ENCODE assay signal across 17 cellular contexts in genomic region chr20:3652646-3653596, GRCh38. TPM values are rescaled to one million over a fixed set of nuclear protein-coding genes. Genes with fewer than 3 reads are reported as not detected.
A peak's percentile ranks its signal among the peaks of the same experiment; 100 is the strongest.
DNase-seq lines count a peak whose midpoint lies in the region; TF ChIP-seq lines count a peak whose summit lies in the region.
"Had no signal": no experiment of that assay in that cellular context is flagged by ENCODE, and none has a peak within 500 bp of the region (broad histone marks: within the 10 kb centered on the region; RNA-seq: fewer than 3 reads in every experiment).

No MANE protein-coding gene starts in this region.

- H3K36me3 Mint-ChIP-seq in dendritic cell treated with granulocyte-macrophage colony-stimulating factor and Interleukin-4, amounts not matched to agents 40 ng/mL and 50 ng/mL, for 4 days (ENCODE audit: low read depth): peaks cover 34% of the 10 kb centered on the region

- WGBS in thyroid gland, 2 donors: 79 to 85% methylated on average over 8 to 10 of the region's 10 CpGs

- no peaks in the 10 kb centered on the region for H3K9me3 Mint-ChIP-seq in dendritic cell treated with granulocyte-macrophage colony-stimulating factor and Interleukin-4, amounts not matched to agents 40 ng/mL and 50 ng/mL, for 4 days
- H3K9me3 Mint-ChIP-seq: central memory CD8-positive, alpha-beta T cell had no signal

- H3K9me3 ChIP-seq in left ventricle myocardium inferior (replicated peaks) (peaks cover 6% of the 10 kb centered on the region), thyroid gland (no peaks in the 10 kb centered on the region)
- H3K9me3 ChIP-seq: adrenal gland, left lung, psoas muscle had no signal

- DNase-seq in cardiac septum (ENCODE audit: low spot score): peak; percentile 60
- no peak for DNase-seq in left ventricle myocardium inferior
- DNase-seq in NCI-H510A treated with DMSO at 0.1 percent for 48 hours (lab: John Stamatoyannopoulos, UW): peak; percentile 84
- DNase-seq in thyroid gland: no peak
- no peak for DNase-seq in stimulated activated CD4-positive, alpha-beta T cell treated with anti-CD3 and anti-CD28 coated beads, Interleukin-12 subunit alpha, Interleukin-12 subunit beta, amount 100 ng/mL, for 4 hours
- DNase-seq in hepatic stellate cell (ENCODE audit: low spot score): no peak
- no peak for DNase-seq in ecto neural progenitor cell (ENCODE audit: low spot score)
- DNase-seq: activated CD4-positive, alpha-beta T cell treated with anti-CD3 and anti-CD28 coated beads, Interleukin-2, amount 50 U/mL, for 1 hour; activated T-cell treated with anti-CD3 and anti-CD28 coated beads, Interleukin-2, amount 50 U/mL, for 72 hours; endodermal cell; Kasumi-1; left lung; NCI-H446; psoas muscle had no signal

- H3K36me3 ChIP-seq in left ventricle myocardium inferior (peaks cover 26% of the 10 kb centered on the region), thyroid gland (peaks cover 0 to 2% of the 10 kb centered on the region in 2 donors)

- TF ChIP-seq CTCF in left ventricle myocardium inferior (IDR thresholded peaks at IDR 0.05; ENCODE audit: borderline replicate concordance) (no peak), thyroid gland (IDR thresholded peaks at IDR 0.05) (no peak)

- H3K27ac Mint-ChIP-seq in dendritic cell treated with granulocyte-macrophage colony-stimulating factor and Interleukin-4, amounts not matched to agents 40 ng/mL and 50 ng/mL, for 4 days: peak overlapping the region; percentile 51
- H3K27ac Mint-ChIP-seq: endodermal cell had no signal

- H3K27ac ChIP-seq in left ventricle myocardium inferior (replicated peaks) (no peak overlapping the region), thyroid gland (peak overlapping the region; percentile 55 to 69 (median 56))
- H3K27ac ChIP-seq: adrenal gland, psoas muscle had no signal

- no peak for TF ChIP-seq POLR2A in thyroid gland (IDR thresholded peaks at IDR 0.05)

- H3K4me3 ChIP-seq in left ventricle myocardium inferior (no peak overlapping the region), thyroid gland (replicated peaks in 1 of 3) (no peak overlapping the region)
- H3K4me3 ChIP-seq: adrenal gland, left lung, psoas muscle had no signal

- H3K4me1 Mint-ChIP-seq in dendritic cell treated with granulocyte-macrophage colony-stimulating factor and Interleukin-4, amounts not matched to agents 40 ng/mL and 50 ng/mL, for 4 days (ENCODE audit: low read depth): peaks cover 29% of the 10 kb centered on the region
- H3K4me1 Mint-ChIP-seq: central memory CD8-positive, alpha-beta T cell had no signal

- H3K4me1 ChIP-seq in left ventricle myocardium inferior (no peaks in the 10 kb centered on the region), thyroid gland (peaks cover 13 to 39% of the 10 kb centered on the region in 2 donors)
- H3K4me1 ChIP-seq: adrenal gland, psoas muscle had no signal

- H3K27me3 ChIP-seq in left ventricle myocardium inferior (ENCODE audit: low read depth) (peaks cover 8% of the 10 kb centered on the region), thyroid gland (no peaks in the 10 kb centered on the region)
- H3K27me3 ChIP-seq: adrenal gland had no signal

- intact Hi-C loops in cardiac septum (cut with DNase I) (no loop called here), left ventricle myocardium inferior (cut with micrococcal nuclease) (no loop called here), thyroid gland (cut with DNase I) (no loop called here)
- intact Hi-C loops in dendritic cell treated with granulocyte-macrophage colony-stimulating factor and Interleukin-4, amounts not matched to agents 40 ng/mL and 50 ng/mL, for 4 days (cut with micrococcal nuclease): no loop called here

- H3K27me3 Mint-ChIP-seq in dendritic cell treated with granulocyte-macrophage colony-stimulating factor and Interleukin-4, amounts not matched to agents 40 ng/mL and 50 ng/mL, for 4 days: peaks cover 4% of the 10 kb centered on the region

- H3K4me3 Mint-ChIP-seq in dendritic cell treated with granulocyte-macrophage colony-stimulating factor and Interleukin-4, amounts not matched to agents 40 ng/mL and 50 ng/mL, for 4 days: no peak overlapping the region
- H3K4me3 Mint-ChIP-seq: activated T-cell treated with anti-CD3 and anti-CD28 coated beads, Interleukin-2, amount 50 U/mL, for 72 hours; central memory CD8-positive, alpha-beta T cell; endodermal cell had no signal

RNA-seq across cellular contexts. Expression of gene GFRA4, which starts 10.3 kb away (rescaled TPM):
- not detected for total RNA-seq in cardiac septum
- total RNA-seq in left ventricle myocardium inferior: not detected
- total RNA-seq in thyroid gland: 1 to 10 TPM in 2 of 4 donors, under 1 TPM in 1, not detected in 1; 0.81 to 3.0 (median 3.0) TPM
- total RNA-seq: activated T-cell treated with anti-CD3 and anti-CD28 coated beads, Interleukin-2, amount 50 U/mL, for 72 hours; adrenal gland; endodermal cell; left lung; psoas muscle had no signal

RNA-seq across cellular contexts. Expression of gene ADAM33, which starts 28.9 kb away (rescaled TPM):
- 3.0 TPM for total RNA-seq in cardiac septum
- 10.8 TPM for total RNA-seq in left ventricle myocardium inferior
- total RNA-seq in thyroid gland: 10 to 100 TPM in 2 of 4 donors, 1 to 10 TPM in 2; 9.1 to 24.5 (median 12.6) TPM
- total RNA-seq: activated T-cell treated with anti-CD3 and anti-CD28 coated beads, Interleukin-2, amount 50 U/mL, for 72 hours had no signal

RNA-seq across cellular contexts. Expression of gene SIGLEC1, which starts 59.5 kb away (rescaled TPM):
- total RNA-seq in cardiac septum (2.4 TPM), left ventricle myocardium inferior (6.4 TPM), thyroid gland (1 to 10 TPM; 2.6 to 9.1 (median 5.0) TPM)
- total RNA-seq: endodermal cell had no signal

Comparison
In these comparisons a context has a peak if more than half of its experiments do, and no peak if none do; other contexts are left out.
1. DNase-seq: peak in cardiac septum (single experiment) and NCI-H510A treated with DMSO at 0.1 percent for 48 hours (single experiment); none in left ventricle myocardium inferior (single experiment), thyroid gland (0 of 2), stimulated activated CD4-positive, alpha-beta T cell treated with anti-CD3 and anti-CD28 coated beads, Interleukin-12 subunit alpha, Interleukin-12 subunit beta, amount 100 ng/mL, for 4 hours (single experiment), hepatic stellate cell (single experiment) and ecto neural progenitor cell (single experiment).